In the genomic region with DNA sequence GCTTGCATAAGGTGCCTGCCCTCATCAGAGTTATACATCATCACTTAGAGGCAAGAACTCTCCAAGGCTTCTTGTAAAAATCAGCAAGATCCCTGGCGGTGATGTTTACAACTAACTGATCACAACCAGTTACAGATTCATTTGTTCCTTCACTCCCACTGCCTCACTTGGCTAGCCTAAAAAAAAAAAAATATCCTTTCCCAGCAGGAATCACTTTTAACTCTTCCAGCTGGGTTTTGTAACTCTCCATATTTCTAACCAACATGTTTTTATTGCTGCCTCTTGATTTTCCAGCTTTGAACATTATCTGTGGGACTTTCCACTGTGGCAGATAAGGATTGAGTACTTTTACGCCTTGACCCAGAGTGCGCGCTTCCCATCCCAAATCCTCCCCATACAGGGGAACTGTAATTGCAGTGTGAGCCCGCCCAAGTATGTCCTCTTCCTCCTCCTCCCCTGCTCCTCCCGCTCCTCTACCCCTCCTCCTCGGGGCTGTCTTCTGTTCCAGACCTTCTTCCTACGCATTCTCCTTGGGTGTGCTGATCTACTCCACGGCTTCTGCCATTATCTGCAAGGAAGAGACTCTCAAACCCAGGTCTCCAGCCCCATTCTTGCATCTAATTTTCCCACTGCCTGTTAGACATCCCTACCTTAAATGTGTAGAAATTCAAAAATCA, we compare ENCODE assay signal across 16 cellular contexts. TPM values are rescaled to one million over a fixed set of nuclear protein-coding genes. Genes with fewer than 3 reads are reported as not detected.
DNase-seq lines count a peak whose midpoint lies in the region; ATAC-seq, FAIRE-seq and TF ChIP-seq lines count a peak whose summit lies in the region.
"Had no signal": no experiment of that assay in that cellular context is flagged by ENCODE, and none has a peak within 500 bp of the region (broad histone marks: within the 10 kb centered on the region; RNA-seq: fewer than 3 reads in every experiment).

No MANE protein-coding gene starts in this region.

- H3K23ac ChIP-seq in trophoblast cell (ENCODE audit: low read length), result no peak overlapping the region

- H3K4me2 ChIP-seq in GM23338 (no peak overlapping the region), trophoblast cell (ENCODE audit: low read length) (no peak overlapping the region)

- H4K20me1 ChIP-seq in GM23338 (replicated peaks; ENCODE audit: insufficient read depth), result no peaks in the 10 kb centered on the region

- H3K27ac ChIP-seq in GM23338 (ENCODE audit: low read depth) (peak overlapping the region; percentile 86; the same call in 1 of the 2 replicates), trophoblast cell (ENCODE audit: low read depth, low read length) (peak overlapping the region; percentile 7)
- H3K27ac ChIP-seq: ascending aorta had no signal

- H2AFZ ChIP-seq in GM23338, result no peak overlapping the region
- no peak overlapping the region for H2AFZ ChIP-seq in trophoblast cell (ENCODE audit: insufficient read depth, low read length, poor library complexity)

- intact Hi-C loops in left ventricle myocardium superior (cut with micrococcal nuclease), result no loop called here

- H3K9ac ChIP-seq in trophoblast cell (ENCODE audit: low read length), result no peak overlapping the region

- H3K79me1 ChIP-seq in trophoblast cell (ENCODE audit: low read length), result peaks cover 7% of the 10 kb centered on the region

- H3K9me3 Mint-ChIP-seq in GM23338, result no peaks in the 10 kb centered on the region
- H3K9me3 Mint-ChIP-seq: activated CD4-positive, alpha-beta T cell treated with anti-CD3 and anti-CD28 coated beads, Interleukin-2, amount 10 ng/mL, durations not matched to agents 24 days and 14 days; activated T-helper 2 cell treated with anti-CD3 and anti-CD28 coated beads, Interferon-gamma antibody, Interleukin-2, Interleukin-4, amounts not matched to agents 10 μg/mL and 5 μg/mL and 100 μg/mL, durations not matched to agents 14 hours and 24 hours and 36 hours; naive B cell had no signal

- peak overlapping the region; percentile 37 for H2BK12ac ChIP-seq in trophoblast cell (ENCODE audit: low read length)

- peak overlapping the region; percentile 97 for H3K27ac Mint-ChIP-seq in GM23338
- H3K27ac Mint-ChIP-seq: activated CD4-positive, alpha-beta T cell treated with anti-CD3 and anti-CD28 coated beads, Interleukin-2, amount 10 ng/mL, durations not matched to agents 24 days and 14 days; activated T-helper 2 cell treated with anti-CD3 and anti-CD28 coated beads, Interferon-gamma antibody, Interleukin-2, Interleukin-4, amounts not matched to agents 10 μg/mL and 5 μg/mL and 100 μg/mL, durations not matched to agents 14 hours and 24 hours and 36 hours; naive B cell had no signal

- DNase-seq in GM23338 (ENCODE audit: low spot score) (no peak), bronchial epithelial cell (ENCODE audit: low read depth) (peak; percentile 39), left ventricle myocardium superior (peak; percentile 50), trophoblast cell (no peak), pons (ENCODE audit: low spot score) (no peak), NCI-H1417 treated with DMSO at 0.1 percent for 48 hours (lab: John Stamatoyannopoulos, UW) (no peak), DMS153 treated with DMSO at 0.1 percent for 48 hours (lab: John Stamatoyannopoulos, UW; ENCODE audit: unreplicated experiment) (no peak), amniotic stem cell (lab: John Stamatoyannopoulos, UW) (no peak)
- DNase-seq: activated CD4-positive, alpha-beta T cell treated with anti-CD3 and anti-CD28 coated beads, Interleukin-2, amount 10 ng/mL, durations not matched to agents 24 days and 14 days; DMS 273 treated with DMSO at 0.1 percent for 48 hours; naive B cell; NCI-H2081; NCI-H748 treated with DMSO at 0.1 percent for 48 hours had no signal

- peaks cover 4% of the 10 kb centered on the region for H3K27me3 Mint-ChIP-seq in GM23338 (ENCODE audit: insufficient read depth, low read depth, poor library complexity)
- H3K27me3 Mint-ChIP-seq: activated CD4-positive, alpha-beta T cell treated with anti-CD3 and anti-CD28 coated beads, Interleukin-2, amount 10 ng/mL, durations not matched to agents 24 days and 14 days; naive B cell had no signal

- H2AK5ac ChIP-seq in trophoblast cell (ENCODE audit: low read length), result no peak overlapping the region

- H3K9me2 ChIP-seq in GM23338 (ENCODE audit: insufficient read depth), result no peaks in the 10 kb centered on the region

- H3K36me3 Mint-ChIP-seq in GM23338 (ENCODE audit: low read depth), result peaks cover 73% of the 10 kb centered on the region

- H3F3A ChIP-seq in GM23338 (replicated peaks; ENCODE audit: low read depth), result no peaks in the 10 kb centered on the region

- H3K4me3 ChIP-seq in GM23338 (no peak overlapping the region), bronchial epithelial cell (ENCODE audit: low read depth, low read length) (peak overlapping the region; percentile 33), trophoblast cell (ENCODE audit: low read depth, low read length) (no peak overlapping the region)
- H3K4me3 ChIP-seq: ascending aorta had no signal

- FAIRE-seq in bronchial epithelial cell (lab: Jason Lieb, UNC), result no peak
- FAIRE-seq: H54 had no signal

- WGBS in trophoblast cell (ENCODE audit: extremely low coverage, insufficient coverage, insufficient read length), result no CpG with 5 or more reads among the region's 9 CpGs

- H4K12ac ChIP-seq in trophoblast cell (ENCODE audit: low read depth, low read length), result no peak overlapping the region

- H3K9me3 ChIP-seq in trophoblast cell (ENCODE audit: insufficient read depth, low read depth, low read length), result no peaks in the 10 kb centered on the region
- H3K9me3 ChIP-seq: ascending aorta had no signal

- H2BK5ac ChIP-seq in trophoblast cell (ENCODE audit: low read depth, low read length, poor library complexity), result peak overlapping the region; percentile 61

- H4K91ac ChIP-seq in trophoblast cell (ENCODE audit: low read depth, low read length), result peak overlapping the region; percentile 39

- TF ChIP-seq CTCF in GM23338 (conservative IDR thresholded peaks at IDR 0.05; ENCODE audit: low read depth in 2 of 2) (no peak), bronchial epithelial cell (IDR thresholded peaks at IDR 0.05; ENCODE audit: insufficient read depth, low read length, severe bottlenecking) (no peak)

- H3K4me1 ChIP-seq in GM23338 (ENCODE audit: insufficient read depth) (no peaks in the 10 kb centered on the region; the same call in 1 of the 2 replicates), trophoblast cell (ENCODE audit: control insufficient read depth in 1 of 2, insufficient read depth in 2 of 2, low read length in 2 of 2) (peaks cover 15 to 16% of the 10 kb centered on the region in 2 experiments)

- no peak overlapping the region for H4K8ac ChIP-seq in trophoblast cell (ENCODE audit: low read depth, low read length)

- H3K36me3 ChIP-seq in GM23338 (ENCODE audit: insufficient read depth) (peaks cover 31% of the 10 kb centered on the region), bronchial epithelial cell (ENCODE audit: control insufficient read depth, insufficient read depth, low read length) (peaks cover 20% of the 10 kb centered on the region), trophoblast cell (ENCODE audit: control insufficient read depth in 1 of 2, insufficient read depth in 2 of 2, low read length in 2 of 2) (peaks cover 46 to 54% of the 10 kb centered on the region in 2 experiments)

- H3K14ac ChIP-seq in trophoblast cell (ENCODE audit: low read length), result peak overlapping the region; percentile 70

- ATAC-seq in GM23338 (peak; percentile 51), left ventricle myocardium superior (peak; percentile 84)

- H3K4me3 Mint-ChIP-seq in GM23338, result no peak overlapping the region
- H3K4me3 Mint-ChIP-seq: activated CD4-positive, alpha-beta T cell treated with anti-CD3 and anti-CD28 coated beads, Interleukin-2, amount 10 ng/mL, durations not matched to agents 24 days and 14 days had no signal

- no peaks in the 10 kb centered on the region; the same call in 1 of the 2 replicates for H3K79me2 ChIP-seq in GM23338 (replicated peaks; ENCODE audit: insufficient read depth)
- H3K79me2 ChIP-seq in trophoblast cell (ENCODE audit: control insufficient read depth, insufficient read depth, low read length, poor library complexity), result no peaks in the 10 kb centered on the region

- no peak overlapping the region for H3K18ac ChIP-seq in trophoblast cell (ENCODE audit: low read length)

- H2BK120ac ChIP-seq in trophoblast cell (ENCODE audit: insufficient read depth, low read length, poor library complexity), result peak overlapping the region; percentile 4

- H3K27me3 ChIP-seq in GM23338 (ENCODE audit: insufficient read depth) (no peaks in the 10 kb centered on the region), bronchial epithelial cell (ENCODE audit: control insufficient read depth, insufficient read depth, low read length) (no peaks in the 10 kb centered on the region), trophoblast cell (ENCODE audit: insufficient read depth, low read length) (no peaks in the 10 kb centered on the region)
- H3K27me3 ChIP-seq: ascending aorta had no signal

- H3K4me1 Mint-ChIP-seq in GM23338, result peaks cover 10% of the 10 kb centered on the region
- H3K4me1 Mint-ChIP-seq: naive B cell had no signal

- peak overlapping the region; percentile 9 for H3K4ac ChIP-seq in trophoblast cell (ENCODE audit: low read depth, low read length)

TF ChIP-seq in GM23338, 12 proteins besides CTCF, POLR2A, EP300 and RAD21 (continues in another document):
- TF ChIP-seq ZNF331 (CRISPR knock-in tag; IDR thresholded peaks at IDR 0.05; ENCODE audit: low read depth), result no peak
- TF ChIP-seq ZNF114 (CRISPR knock-in tag; IDR thresholded peaks at IDR 0.05), result no peak
- TF ChIP-seq NANOG (IDR thresholded peaks at IDR 0.05; ENCODE audit: borderline replicate concordance), result no peak
- TF ChIP-seq STAT1 (IDR thresholded peaks at IDR 0.05; ENCODE audit: unreplicated experiment), result no peak

RNA-seq across cellular contexts. Expression of gene CYB5D2, which starts 43.4 kb away (rescaled TPM):
- total RNA-seq in GM23338 (2014; rRNA removed; shearing (Covaris generic)), result 8.6 and 11.8 TPM in 2 replicates
- 4.7 and 4.8 TPM in 2 replicates for polyA plus RNA-seq in GM23338 (2016; fragmentation: Nextera tagmentation; extraction: Ambion mirVana)
- total RNA-seq in bronchial epithelial cell (12.9 and 13.3 TPM in 2 replicates), left ventricle myocardium superior (6.8 TPM)
- polyA plus RNA-seq in trophoblast cell (2013), result 7.4 and 8.1 TPM in 2 replicates

RNA-seq across cellular contexts. Expression of gene ZZEF1, which starts 43.6 kb away (rescaled TPM):
- 20.0 and 23.6 TPM in 2 replicates for total RNA-seq in GM23338 (2014; rRNA removed; shearing (Covaris generic))
- 1.8 and 2.5 TPM in 2 replicates for polyA plus RNA-seq in GM23338 (2016; fragmentation: Nextera tagmentation; extraction: Ambion mirVana)
- total RNA-seq in bronchial epithelial cell (17.1 and 19.7 TPM in 2 replicates), left ventricle myocardium superior (33.5 TPM)
- polyA plus RNA-seq in trophoblast cell (2013), result 19.6 and 20.6 TPM in 2 replicates

Comparison
In these comparisons a context has a peak if more than half of its experiments do, and no peak if none do; other contexts are left out.
1. DNase-seq: peak in bronchial epithelial cell (single experiment) and left ventricle myocardium superior (single experiment); none in GM23338 (single experiment), trophoblast cell (0 of 2), pons (single experiment), NCI-H1417 treated with DMSO at 0.1 percent for 48 hours (single experiment), DMS153 treated with DMSO at 0.1 percent for 48 hours (single experiment) and amniotic stem cell (single experiment).